Comparison of ENCODE assay signal across 27 cellular contexts in the genomic region with DNA sequence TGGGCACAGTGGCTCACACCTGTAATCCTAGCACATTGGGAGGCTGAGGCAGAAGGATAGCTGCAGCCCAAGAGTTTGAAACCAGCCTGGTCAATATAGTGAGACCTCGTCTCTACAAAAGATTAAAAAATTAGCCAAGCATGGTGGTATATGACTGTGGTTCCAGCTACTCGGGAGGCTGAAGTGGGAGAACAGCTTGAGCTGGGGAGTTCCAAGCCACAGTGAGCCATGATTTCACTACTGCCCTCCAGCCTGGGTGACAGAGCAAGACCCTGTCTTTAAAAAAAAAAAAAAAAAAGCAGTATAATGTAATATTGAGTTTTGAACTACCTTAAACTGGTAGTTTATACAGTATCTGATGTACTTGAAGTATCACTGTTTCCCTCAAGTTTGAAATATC.
"Had no signal": no experiment of that assay in that cellular context is flagged by ENCODE, and none has a peak within 500 bp of the region (broad histone marks: within the 10 kb centered on the region; RNA-seq: fewer than 3 reads in every experiment).

No MANE protein-coding gene starts in this region.

- ATAC-seq: stimulated activated effector memory CD8-positive, alpha-beta T cell treated with anti-CD3 and anti-CD28 coated beads, Interleukin-12 subunit alpha, Interleukin-12 subunit beta, amount 100 ng/mL, for 72 hours; stimulated activated memory B cell treated with anti-CD40 and anti-IgM and Interleukin-4, amounts not matched to agents 10 μg/mL and 1 μg/mL and 100 μg/mL, for 72 hours; stimulated activated naive CD8-positive, alpha-beta T cell treated with anti-CD3 and anti-CD28 coated beads, Interleukin-15, amount 100 ng/mL, for 72 hours; stimulated activated naive CD8-positive, alpha-beta T cell treated with anti-CD3 and anti-CD28 coated beads, Interleukin-15, Interleukin-2, amounts not matched to agents 100 U/mL and 50 U/mL, for 24 hours; upper lobe of right lung had no signal

- H3K36me3 ChIP-seq: stomach, suprapubic skin, thoracic aorta, thyroid gland, tibial artery, tibial nerve, transverse colon, upper lobe of left lung, upper lobe of right lung, uterus, vagina had no signal

- H3K27ac ChIP-seq: stomach, suprapubic skin, testis, thoracic aorta, thyroid gland, tibial nerve, transverse colon, upper lobe of left lung, upper lobe of right lung, vagina had no signal

- H3K9me3 ChIP-seq: stomach, suprapubic skin, testis, thoracic aorta, thyroid gland, tibial artery, tibial nerve, transverse colon, upper lobe of left lung, upper lobe of right lung, uterus, vagina had no signal

- DNase-seq: stimulated activated CD4-positive, alpha-beta T cell treated with anti-CD3 and anti-CD28 coated beads, Interleukin-2, amount 100 ng/mL, for 48 hours; stimulated activated CD4-positive, alpha-beta T cell treated with anti-CD3 and anti-CD28 coated beads, Interleukin-4, amount 100 ng/mL, for 1 hour; stimulated activated CD4-positive, alpha-beta T cell treated with anti-CD3 and anti-CD28 coated beads, Interleukin-4, amount 100 ng/mL, for 24 hours; stimulated activated CD4-positive, alpha-beta T cell treated with anti-CD3 and anti-CD28 coated beads, Interleukin-4, amount 100 ng/mL, for 4 hours; stimulated activated CD8-positive, alpha-beta memory T cell treated with anti-CD3 and anti-CD28 coated beads, Interleukin-4, amount 100 ng/mL, for 48 hours; stimulated activated naive B cell treated with anti-CD40 and anti-IgM and Interleukin-4, amounts not matched to agents 10 μg/mL and 1 μg/mL and 100 μg/mL, for 72 hours; stimulated activated naive CD4-positive, alpha-beta T cell; stimulated activated naive CD4-positive, alpha-beta T cell treated with Interleukin-2 at 50 U/mL for 16 hours; stimulated activated naive CD8-positive, alpha-beta T cell treated with anti-CD3 and anti-CD28 coated beads, Interleukin-15, amount 100 ng/mL, for 72 hours; stimulated activated naive CD8-positive, alpha-beta T cell treated with anti-CD3 and anti-CD28 coated beads, Interleukin-15, Interleukin-2, amounts not matched to agents 100 U/mL and 50 U/mL, for 24 hours; stomach; substantia nigra; testis; thyroid gland; tibial artery; transverse colon; trophoblast cell; upper lobe of left lung; upper lobe of right lung; uterus had no signal

- H3K4me1 ChIP-seq: stomach, suprapubic skin, testis, thyroid gland, transverse colon, upper lobe of left lung, upper lobe of right lung had no signal

- H3K27me3 ChIP-seq: stomach, suprapubic skin, testis, thyroid gland, tibial artery, tibial nerve, transverse colon, upper lobe of left lung, upper lobe of right lung, uterus, vagina had no signal

- FAIRE-seq: urothelium cell line had no signal

- H3K4me3 ChIP-seq: stomach, suprapubic skin, testis, thoracic aorta, thyroid gland, tibial artery, tibial nerve, transverse colon, upper lobe of left lung, upper lobe of right lung, uterus, vagina had no signal
